Comparison of ENCODE assay signal across 23 cellular contexts in the genomic region with DNA sequence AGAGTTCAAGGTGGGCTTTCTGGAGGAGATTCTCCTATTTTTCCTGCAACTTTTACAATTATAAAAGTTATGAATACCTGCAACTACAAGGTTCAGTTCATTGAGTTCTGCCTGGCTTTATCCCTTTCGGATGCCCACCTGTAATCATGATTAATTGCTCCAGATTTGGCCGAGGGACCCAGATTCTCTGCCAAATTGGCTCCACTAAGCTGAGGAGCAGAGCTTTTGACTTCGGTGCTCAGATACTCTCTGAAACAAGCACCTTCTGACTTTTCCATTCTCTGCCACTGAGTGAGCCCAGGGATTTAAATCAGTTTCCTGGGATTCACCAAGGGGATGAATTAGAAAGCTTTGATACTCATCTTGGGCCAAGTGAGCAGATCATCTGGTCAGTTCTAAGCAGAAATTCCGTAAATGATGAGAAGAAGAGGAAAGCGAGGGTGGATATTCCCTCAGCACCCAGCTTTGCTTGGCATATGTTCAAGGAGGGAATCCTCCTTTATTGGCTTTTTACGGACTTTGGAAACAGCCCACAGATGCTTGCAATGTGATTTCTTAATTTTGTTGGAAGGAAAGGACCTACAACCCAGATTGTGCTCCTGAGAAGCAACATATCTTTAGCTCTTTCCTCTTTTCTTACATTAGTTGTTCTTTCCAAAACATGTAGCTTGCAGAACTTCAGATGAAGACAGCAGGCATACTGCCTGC.
"Had no signal": no experiment of that assay in that cellular context is flagged by ENCODE, and none has a peak within 500 bp of the region (broad histone marks: within the 10 kb centered on the region; RNA-seq: fewer than 3 reads in every experiment).

No MANE protein-coding gene starts in this region.

- H3K27ac ChIP-seq: cardiac muscle cell, gastrocnemius medialis, heart right ventricle, prostate gland, thoracic aorta, upper lobe of left lung had no signal

- H3K9me3 ChIP-seq: gastrocnemius medialis, prostate gland, thoracic aorta, upper lobe of left lung had no signal

- H3K9me3 Mint-ChIP-seq: activated CD4-positive, alpha-beta memory T cell treated with anti-CD3 and anti-CD28 coated beads for 36 hours; endodermal cell; immature natural killer cell; memory B cell; stimulated activated effector memory CD8-positive, alpha-beta T cell treated with anti-CD3 and anti-CD28 coated beads, Interleukin-12 subunit alpha, Interleukin-12 subunit beta, amount 100 ng/mL, for 72 hours; T-helper 2 cell treated with Interferon-gamma antibody and Interleukin-4, amounts not matched to agents 5 μg/mL and 100 μg/mL, for 36 hours had no signal

- H3K4me3 Mint-ChIP-seq: activated CD4-positive, alpha-beta memory T cell treated with anti-CD3 and anti-CD28 coated beads for 36 hours; activated naive CD8-positive, alpha-beta T cell; activated T-helper 1 cell treated with anti-CD3 and anti-CD28 coated beads, Interleukin-12 subunit alpha, Interleukin-12 subunit beta, Interleukin-2, Interleukin-4 antibody, amounts not matched to agents 30 ng/mL and 10 ng/mL and 1 ng/mL, durations not matched to agents 14 hours and 24 hours and 36 hours; endodermal cell; immature natural killer cell; memory B cell; neural crest cell; stimulated activated effector memory CD8-positive, alpha-beta T cell treated with anti-CD3 and anti-CD28 coated beads, Interleukin-12 subunit alpha, Interleukin-12 subunit beta, amount 100 ng/mL, for 72 hours; T-helper 2 cell treated with Interferon-gamma antibody and Interleukin-4, amounts not matched to agents 5 μg/mL and 100 μg/mL, for 36 hours had no signal

- H3K27ac Mint-ChIP-seq: activated CD4-positive, alpha-beta memory T cell treated with anti-CD3 and anti-CD28 coated beads for 36 hours; activated naive CD8-positive, alpha-beta T cell; activated T-helper 1 cell treated with anti-CD3 and anti-CD28 coated beads, Interleukin-12 subunit alpha, Interleukin-12 subunit beta, Interleukin-2, Interleukin-4 antibody, amounts not matched to agents 30 ng/mL and 10 ng/mL and 1 ng/mL, durations not matched to agents 14 hours and 24 hours and 36 hours; endodermal cell; immature natural killer cell; stimulated activated effector memory CD8-positive, alpha-beta T cell treated with anti-CD3 and anti-CD28 coated beads, Interleukin-12 subunit alpha, Interleukin-12 subunit beta, amount 100 ng/mL, for 72 hours; T-helper 2 cell treated with Interferon-gamma antibody and Interleukin-4, amounts not matched to agents 5 μg/mL and 100 μg/mL, for 36 hours had no signal

- DNase-seq: activated CD4-positive, alpha-beta memory T cell treated with anti-CD3 and anti-CD28 coated beads for 36 hours; activated CD4-positive, alpha-beta T cell treated with anti-CD3 and anti-CD28 coated beads for 4 hours; activated T-cell treated with anti-CD3 and anti-CD28 coated beads for 4 hours; endodermal cell; gastrocnemius medialis; heart right ventricle; immature natural killer cell; kidney glomerular epithelial cell; left ventricle myocardium superior; right cardiac atrium; stimulated activated CD4-positive, alpha-beta T cell treated with anti-CD3 and anti-CD28 coated beads, Interleukin-4, amount 100 ng/mL, for 24 hours; upper lobe of left lung had no signal

- H3K27me3 ChIP-seq: dorsolateral prefrontal cortex, gastrocnemius medialis, upper lobe of left lung had no signal

- H3K36me3 Mint-ChIP-seq: activated CD4-positive, alpha-beta memory T cell treated with anti-CD3 and anti-CD28 coated beads for 36 hours; activated naive CD8-positive, alpha-beta T cell; stimulated activated effector memory CD8-positive, alpha-beta T cell treated with anti-CD3 and anti-CD28 coated beads, Interleukin-12 subunit alpha, Interleukin-12 subunit beta, amount 100 ng/mL, for 72 hours had no signal

- H3K4me1 ChIP-seq: prostate gland had no signal

- H3K36me3 ChIP-seq: cardiac muscle cell, gastrocnemius medialis, heart right ventricle, prostate gland, thoracic aorta, upper lobe of left lung had no signal

- H3K4me3 ChIP-seq: cardiac muscle cell, dorsolateral prefrontal cortex, gastrocnemius medialis, heart right ventricle, prostate gland, smooth muscle cell, thoracic aorta, upper lobe of left lung had no signal

- H3K27me3 Mint-ChIP-seq: memory B cell had no signal

- ATAC-seq: heart right ventricle; left ventricle myocardium superior; right cardiac atrium; stimulated activated effector memory CD8-positive, alpha-beta T cell treated with anti-CD3 and anti-CD28 coated beads, Interleukin-12 subunit alpha, Interleukin-12 subunit beta, amount 100 ng/mL, for 72 hours had no signal
